ENCODE assay signal across 9 cellular contexts in genomic region chr4:38523524-38524448, GRCh38.
DNase-seq lines count a peak whose midpoint lies in the region; ATAC-seq and TF ChIP-seq lines count a peak whose summit lies in the region.
"Had no signal": no experiment of that assay in that cellular context is flagged by ENCODE, and none has a peak within 500 bp of the region (broad histone marks: within the 10 kb centered on the region; RNA-seq: fewer than 3 reads in every experiment).

No MANE protein-coding gene starts in this region.

- H3K36me3 ChIP-seq in left ventricle myocardium inferior = no peaks in the 10 kb centered on the region
- H3K36me3 ChIP-seq: BLaER1 had no signal

- TF ChIP-seq CTCF in left ventricle myocardium inferior (IDR thresholded peaks at IDR 0.05; ENCODE audit: borderline replicate concordance) = no peak

- H3K27me3 ChIP-seq in left ventricle myocardium inferior (ENCODE audit: low read depth) = no peaks in the 10 kb centered on the region
- H3K27me3 ChIP-seq: BLaER1 had no signal

- intact Hi-C loops in Right ventricle myocardium inferior (cut with DNase I) (no loop called here), left ventricle myocardium inferior (cut with micrococcal nuclease) (no loop called here)

- H3K9me3 ChIP-seq in left ventricle myocardium inferior (replicated peaks) = no peaks in the 10 kb centered on the region
- H3K9me3 ChIP-seq: BLaER1 had no signal

- DNase-seq in Right ventricle myocardium inferior (ENCODE audit: missing footprints) (no peak), left ventricle myocardium inferior (no peak), iris pigment epithelial cell (ENCODE audit: low read depth) (peak; percentile 9), DMS53 (lab: John Stamatoyannopoulos, UW) (no peak), hepatic stellate cell (ENCODE audit: low spot score) (no peak), NCI-H2171 (lab: John Stamatoyannopoulos, UW) (no peak)
- DNase-seq in activated CD4-positive, CD25-positive, alpha-beta regulatory T cell treated with anti-CD3 and anti-CD28 coated beads, Interleukin-2, amount 50 U/mL, for 72 hours = peak; percentile 41

- H3K4me3 ChIP-seq in left ventricle myocardium inferior = no peak overlapping the region
- H3K4me3 ChIP-seq: BLaER1 had no signal

- no peak overlapping the region for H3K27ac ChIP-seq in left ventricle myocardium inferior (replicated peaks)
- H3K27ac ChIP-seq: BLaER1 had no signal

- H3K4me1 ChIP-seq in left ventricle myocardium inferior = no peaks in the 10 kb centered on the region
- H3K4me1 ChIP-seq: BLaER1 had no signal

- peak; percentile 63 for ATAC-seq in Right ventricle myocardium inferior
- ATAC-seq in HG03196 (IDR thresholded peaks at IDR 0.05; ENCODE audit: unreplicated experiment) = peak; percentile 89

Comparison
In these comparisons a context has a peak if more than half of its experiments do, and no peak if none do; other contexts are left out.
1. DNase-seq: peak in activated CD4-positive, CD25-positive, alpha-beta regulatory T cell treated with anti-CD3 and anti-CD28 coated beads, Interleukin-2, amount 50 U/mL, for 72 hours (single experiment) and iris pigment epithelial cell (single experiment); none in Right ventricle myocardium inferior (single experiment), left ventricle myocardium inferior (single experiment), DMS53 (single experiment), hepatic stellate cell (single experiment) and NCI-H2171 (single experiment).